In genomic region chr11:68962527-68963250, GRCh38 we compare ENCODE assay signal across 2 cellular contexts.
TF ChIP-seq lines count a peak whose summit lies in the region.

No MANE protein-coding gene starts in this region.

TF ChIP-seq in SK-N-SH treated with all-trans-retinoic acid at 6 μM for 48 hours, 23 proteins besides CTCF, POLR2A, EP300 and RAD21:
- no peak for TF ChIP-seq CSRNP3 (CRISPR knock-in tag; IDR thresholded peaks at IDR 0.05)
- no peak for TF ChIP-seq CREB5 (CRISPR knock-in tag; IDR thresholded peaks at IDR 0.05; ENCODE audit: low read depth)
- TF ChIP-seq RARB (CRISPR knock-in tag; IDR thresholded peaks at IDR 0.05) = no peak
- no peak for TF ChIP-seq ARNTL (CRISPR knock-in tag; IDR thresholded peaks at IDR 0.05; ENCODE audit: borderline replicate concordance, low read depth)
- TF ChIP-seq CSDC2 (CRISPR knock-in tag; IDR thresholded peaks at IDR 0.05) = no peak
- no peak for TF ChIP-seq TOX (CRISPR knock-in tag; IDR thresholded peaks at IDR 0.05; ENCODE audit: borderline replicate concordance)
- TF ChIP-seq TSHZ2 (CRISPR knock-in tag; IDR thresholded peaks at IDR 0.05) = no peak
- TF ChIP-seq SNAI2 (CRISPR knock-in tag; IDR thresholded peaks at IDR 0.05) = no peak
- TF ChIP-seq ZFP3 (CRISPR knock-in tag; IDR thresholded peaks at IDR 0.05) = no peak
- no peak for TF ChIP-seq ESRRG (CRISPR knock-in tag; IDR thresholded peaks at IDR 0.05)
- no peak for TF ChIP-seq PATZ1 (CRISPR knock-in tag; IDR thresholded peaks at IDR 0.05; ENCODE audit: borderline replicate concordance)
- TF ChIP-seq BACH2 (CRISPR knock-in tag; IDR thresholded peaks at IDR 0.05; ENCODE audit: borderline replicate concordance) = no peak
- no peak for TF ChIP-seq ZFP30 (CRISPR knock-in tag; IDR thresholded peaks at IDR 0.05)
- no peak for TF ChIP-seq ISL1 (CRISPR knock-in tag; IDR thresholded peaks at IDR 0.05)
- no peak for TF ChIP-seq ZNF8 (CRISPR knock-in tag; IDR thresholded peaks at IDR 0.05)
TF ChIP-seq in SK-N-SH treated with all-trans-retinoic acid at 6 μM for 48 hours: peak in this region for 0.

TF ChIP-seq in GM12878, 131 proteins besides CTCF, POLR2A, EP300 and RAD21:
- TF ChIP-seq MTA3 (IDR thresholded peaks at IDR 0.05; ENCODE audit: borderline replicate concordance, low read length) (no peak), SPI1 (IDR thresholded peaks at IDR 0.05; ENCODE audit: borderline replicate concordance, insufficient read depth, low read depth, low read length) (peak; percentile 34; the same call in 1 of the 2 replicates), TBL1XR1 (IDR thresholded peaks at IDR 0.05; ENCODE audit: low read depth, low read length) (no peak), IKZF2 (IDR thresholded peaks at IDR 0.05) (no peak)
TF ChIP-seq in GM12878: peak in this region for 1.
